ENCODE assay signal across 3 cellular contexts in genomic region chr19:7558667-7559066, GRCh38.
"Had no signal": no experiment of that assay in that cellular context is flagged by ENCODE, and none has a peak within 500 bp of the region (broad histone marks: within the 10 kb centered on the region; RNA-seq: fewer than 3 reads in every experiment).

No MANE protein-coding gene starts in this region.

- H3K4me3 ChIP-seq: GM12878 had no signal

- DNase-seq: GDM1, GF-D8 had no signal

- ATAC-seq: GM12878 had no signal
